2 cellular contexts compared by ENCODE assay signal in genomic region chr5:54307583-54307982, GRCh38.
A peak's percentile ranks its signal among the peaks of the same experiment; 100 is the strongest.
TF ChIP-seq lines count a peak whose summit lies in the region.

No MANE protein-coding gene starts in this region.

TF ChIP-seq in HEK293, 187 proteins besides CTCF, POLR2A, EP300 and RAD21:
- TF ChIP-seq ZNF626 (tag by site-specific recombination; IDR thresholded peaks at IDR 0.05) (no peak), PRDM1 (tag by site-specific recombination; IDR thresholded peaks at IDR 0.05) (peak; percentile 93)

TF ChIP-seq in endothelial cell of umbilical vein, 7 proteins besides CTCF, POLR2A, EP300 and RAD21:
- TF ChIP-seq POLR2AphosphoS5 (IDR thresholded peaks at IDR 0.05; ENCODE audit: insufficient read depth, low read depth, low read length) = no peak
- no peak for TF ChIP-seq MAX (IDR thresholded peaks at IDR 0.05; ENCODE audit: insufficient read depth, insufficient read length)
- TF ChIP-seq EZH2 (IDR thresholded peaks at IDR 0.05; ENCODE audit: borderline replicate concordance, low read depth, low read length, severe bottlenecking) = no peak
